Comparison of ENCODE assay signal across 17 cellular contexts in genomic region chr7:131336956-131337355, GRCh38. TPM values are rescaled to one million over a fixed set of nuclear protein-coding genes. Genes with fewer than 3 reads are reported as not detected.
DNase-seq lines count a peak whose midpoint lies in the region; ATAC-seq and TF ChIP-seq lines count a peak whose summit lies in the region.
"Had no signal": no experiment of that assay in that cellular context is flagged by ENCODE, and none has a peak within 500 bp of the region (broad histone marks: within the 10 kb centered on the region; RNA-seq: fewer than 3 reads in every experiment).

No MANE protein-coding gene starts in this region.

- no peak overlapping the region for H2AFZ ChIP-seq in GM23338
- H2AFZ ChIP-seq: parathyroid adenoma had no signal

- H3K4me3 Mint-ChIP-seq in GM23338: no peak overlapping the region
- H3K4me3 Mint-ChIP-seq: CD14-positive monocyte had no signal

- peaks cover 30% of the 10 kb centered on the region; the same call in 1 of the 2 replicates for H4K20me1 ChIP-seq in GM23338 (replicated peaks; ENCODE audit: insufficient read depth)

- DNase-seq in ACHN (peak; percentile 62), GM23338 (ENCODE audit: low spot score) (peak; percentile 49), SW480 (ENCODE audit: low spot score) (peak; percentile 20), erythroblast (lab: John Stamatoyannopoulos, UW) (peak; percentile 64 to 71), RPMI8226 (no peak), EL (no peak), Right ventricle myocardium inferior (ENCODE audit: missing footprints) (no peak)
- DNase-seq: cerebellar nuclear complex, GDM1, H7, NCI-H345, Peyer's patch, substantia nigra, T-helper 9 cell had no signal

- H3K27ac Mint-ChIP-seq in GM23338: no peak overlapping the region
- H3K27ac Mint-ChIP-seq: CD14-positive monocyte had no signal

- no peak for TF ChIP-seq CTCF in GM23338 (conservative IDR thresholded peaks at IDR 0.05; ENCODE audit: low read depth in 2 of 2)

- peaks cover 31% of the 10 kb centered on the region for H3K36me3 Mint-ChIP-seq in GM23338 (ENCODE audit: low read depth)

- peaks cover 13% of the 10 kb centered on the region for H3K4me1 ChIP-seq in GM23338 (ENCODE audit: insufficient read depth)

- intact Hi-C loops in Right ventricle myocardium inferior (cut with DNase I): no loop called here

- H3K27me3 ChIP-seq in GM23338 (ENCODE audit: insufficient read depth): no peaks in the 10 kb centered on the region
- H3K27me3 ChIP-seq: Peyer's patch had no signal

- no peak overlapping the region for H3K4me2 ChIP-seq in GM23338

- no peak overlapping the region for H3K27ac ChIP-seq in GM23338 (ENCODE audit: low read depth)
- H3K27ac ChIP-seq: parathyroid adenoma, Peyer's patch had no signal

- H3K27me3 Mint-ChIP-seq in GM23338 (ENCODE audit: insufficient read depth, low read depth, poor library complexity): peaks cover 6% of the 10 kb centered on the region

- peaks cover 7% of the 10 kb centered on the region; the same call in 1 of the 2 replicates for H3K36me3 ChIP-seq in GM23338 (ENCODE audit: insufficient read depth)

- ATAC-seq in GM23338 (no peak), GM21423 (IDR thresholded peaks at IDR 0.05; ENCODE audit: unreplicated experiment) (no peak), Right ventricle myocardium inferior (no peak)

- no peaks in the 10 kb centered on the region for H3F3A ChIP-seq in GM23338 (replicated peaks; ENCODE audit: low read depth)

- H3K9me3 Mint-ChIP-seq in GM23338: peaks cover 23% of the 10 kb centered on the region

- H3K4me1 Mint-ChIP-seq in GM23338: peaks cover 12% of the 10 kb centered on the region

- H3K9me2 ChIP-seq in GM23338 (ENCODE audit: insufficient read depth): no peaks in the 10 kb centered on the region

- no peak overlapping the region for H3K4me3 ChIP-seq in GM23338
- H3K4me3 ChIP-seq: Peyer's patch had no signal

- no peak for TF ChIP-seq POLR2A in erythroblast (IDR thresholded peaks at IDR 0.05; ENCODE audit: low read length)

- in situ Hi-C loops in ACHN (cut with HindIII; ENCODE audit: low pct_ligation_motif_present, low pct_unique_long_range_greater_than_20kb, low sequenced_read_pairs): no loop called here

- peaks cover 100% of the 10 kb centered on the region for H3K79me2 ChIP-seq in GM23338 (replicated peaks; ENCODE audit: insufficient read depth)

TF ChIP-seq in GM23338, 12 proteins besides CTCF, POLR2A, EP300 and RAD21:
- no peak for TF ChIP-seq JUNB (IDR thresholded peaks at IDR 0.05; ENCODE audit: unreplicated experiment)
- no peak for TF ChIP-seq ETS1 (IDR thresholded peaks at IDR 0.05)
- no peak for TF ChIP-seq ZNF114 (CRISPR knock-in tag; IDR thresholded peaks at IDR 0.05)
- no peak for TF ChIP-seq ZNF331 (CRISPR knock-in tag; IDR thresholded peaks at IDR 0.05; ENCODE audit: low read depth)

RNA-seq across cellular contexts. Expression of gene MKLN1, which starts 9.3 kb away (rescaled TPM):
- total RNA-seq in GM23338 (2014; rRNA removed; shearing (Covaris generic)): 31.5 and 46.5 TPM in 2 replicates
- polyA plus RNA-seq in GM23338 (2016; fragmentation: Nextera tagmentation; extraction: Ambion mirVana): 25.1 and 25.3 TPM in 2 replicates
- total RNA-seq in Right ventricle myocardium inferior: 39.3 TPM

Comparison
In these comparisons a context has a peak if more than half of its experiments do, and no peak if none do; other contexts are left out.
1. DNase-seq: peak in ACHN (single experiment), GM23338 (single experiment), SW480 (single experiment) and erythroblast (2 of 2); none in RPMI8226 (single experiment), EL (single experiment) and Right ventricle myocardium inferior (single experiment).